In genomic region chr1:36178479-36179219, GRCh38 we compare ENCODE assay signal across 12 cellular contexts. TPM values are rescaled to one million over a fixed set of nuclear protein-coding genes. Genes with fewer than 3 reads are reported as not detected.
DNase-seq lines count a peak whose midpoint lies in the region; ATAC-seq and TF ChIP-seq lines count a peak whose summit lies in the region.
"Had no signal": no experiment of that assay in that cellular context is flagged by ENCODE, and none has a peak within 500 bp of the region (broad histone marks: within the 10 kb centered on the region; RNA-seq: fewer than 3 reads in every experiment).

No MANE protein-coding gene starts in this region.

- POLR2A ChIA-PET in WTC11 (lab: Charles Lee), result interaction anchor here (0.5 to 3.0 kb wide), 10 partner anchors 9 to 344 kb away, joined by 3 to 24 read pairs (median 8); partner anchors contain the start of genes SH3D21, THRAP3 and TRAPPC3

- intact Hi-C loops in lower lobe of right lung (cut with DNase I), result no loop called here

- no peaks in the 10 kb centered on the region for H3K27me3 Mint-ChIP-seq in WTC11 (ENCODE audit: low read depth)
- peaks cover 9% of the 10 kb centered on the region for H3K27me3 Mint-ChIP-seq in glutamatergic neuron (ENCODE audit: unreplicated experiment)

- peak; percentile 81 for ATAC-seq in WTC11
- ATAC-seq in lower lobe of right lung, result peak; percentile 70 to 90
- ATAC-seq in thoracic aorta (ENCODE audit: insufficient number of reproducible peaks, low FRiP score, low read depth), result no peak
- ATAC-seq in activated naive CD4-positive, alpha-beta T cell treated with anti-CD3 and anti-CD28 coated beads, Interleukin-2, amount 50 U/mL, for 72 hours, result no peak

- H3K36me3 Mint-ChIP-seq in WTC11 (peaks cover 23% of the 10 kb centered on the region), glutamatergic neuron (ENCODE audit: unreplicated experiment) (no peaks in the 10 kb centered on the region)
- H3K36me3 Mint-ChIP-seq in activated naive CD4-positive, alpha-beta T cell treated with anti-CD3 and anti-CD28 coated beads, Interleukin-2, amount 50 U/mL, for 72 hours, result peaks cover 0 to 5% of the 10 kb centered on the region in 2 donors

- no peaks in the 10 kb centered on the region for H3K27me3 ChIP-seq in lower lobe of right lung (ENCODE audit: low read depth)
- H3K27me3 ChIP-seq in thoracic aorta (replicated peaks; ENCODE audit: insufficient read depth), result no peaks in the 10 kb centered on the region
- H3K27me3 ChIP-seq: brain microvascular endothelial cell had no signal

- H3K4me1 Mint-ChIP-seq in WTC11 (peaks cover 34% of the 10 kb centered on the region), glutamatergic neuron (ENCODE audit: low read depth, unreplicated experiment) (peaks cover 10% of the 10 kb centered on the region)

- H3K27ac Mint-ChIP-seq in WTC11 (peak overlapping the region; percentile 96), glutamatergic neuron (ENCODE audit: unreplicated experiment) (no peak overlapping the region)
- H3K27ac Mint-ChIP-seq in activated naive CD4-positive, alpha-beta T cell treated with anti-CD3 and anti-CD28 coated beads, Interleukin-2, amount 50 U/mL, for 72 hours, result no peak overlapping the region
- H3K27ac Mint-ChIP-seq: HFFc6 had no signal

- H3K4me3 Mint-ChIP-seq in WTC11, result peak overlapping the region; percentile 71
- no peak overlapping the region for H3K4me3 Mint-ChIP-seq in glutamatergic neuron (ENCODE audit: unreplicated experiment)
- H3K4me3 Mint-ChIP-seq: HFFc6 had no signal

- TF ChIP-seq CTCF in WTC11 (IDR thresholded peaks at IDR 0.05) (no peak), glutamatergic neuron (IDR thresholded peaks at IDR 0.05; ENCODE audit: partially characterized antibody, unreplicated experiment) (no peak), lower lobe of right lung (IDR thresholded peaks at IDR 0.05) (no peak), thoracic aorta (IDR thresholded peaks at IDR 0.05) (no peak)

- H3K36me3 ChIP-seq in lower lobe of right lung (peaks cover 84% of the 10 kb centered on the region), thoracic aorta (peaks cover 74% of the 10 kb centered on the region)

- H3K4me3 ChIP-seq in lower lobe of right lung, result peak overlapping the region; percentile 31
- no peak overlapping the region for H3K4me3 ChIP-seq in thoracic aorta

- H3K9me3 ChIP-seq in lower lobe of right lung (no peaks in the 10 kb centered on the region), thoracic aorta (no peaks in the 10 kb centered on the region)
- H3K9me3 ChIP-seq: Caco-2 had no signal

- H3K4me1 ChIP-seq in lower lobe of right lung (peaks cover 21% of the 10 kb centered on the region), thoracic aorta (ENCODE audit: control insufficient read depth in 1 of 2, low read depth in 2 of 2) (peaks cover 21 to 35% of the 10 kb centered on the region in 2 donors)
- H3K4me1 ChIP-seq: Caco-2 had no signal

- CTCF ChIA-PET in WTC11 (lab: Charles Lee), result interaction anchor here (0.7 to 1.9 kb wide), 15 partner anchors 10 to 191 kb away, joined by 3 to 27 read pairs (median 4); partner anchors contain the start of genes MAP7D1, SH3D21, THRAP3 and TRAPPC3

- peak; percentile 93 for DNase-seq in WTC11 (ENCODE audit: low spot score)
- peak; percentile 59 for DNase-seq in glutamatergic neuron
- peak; percentile 74 for DNase-seq in lower lobe of right lung
- no peak for DNase-seq in thoracic aorta (ENCODE audit: low spot score)
- DNase-seq in stimulated activated CD4-positive, alpha-beta T cell treated with anti-CD3 and anti-CD28 coated beads, Interleukin-4, amount 100 ng/mL, for 1 hour, result no peak
- no peak for DNase-seq in activated naive CD4-positive, alpha-beta T cell treated with anti-CD3 and anti-CD28 coated beads, Interleukin-2, amount 50 U/mL, for 72 hours (ENCODE audit: low spot score in 2 of 2)
- no peak for DNase-seq in NCI-H510A (lab: John Stamatoyannopoulos, UW)
- DNase-seq: activated T-cell treated with anti-CD3 and anti-CD28 coated beads, Interleukin-2, amount 50 U/mL, for 48 hours; brain microvascular endothelial cell; HFFc6; NCI-H2227 treated with DMSO at 0.1 percent for 48 hours had no signal

- H3K27ac ChIP-seq in lower lobe of right lung, result no peak overlapping the region
- peak overlapping the region; percentile 10 to 87 for H3K27ac ChIP-seq in thoracic aorta
- H3K27ac ChIP-seq: brain microvascular endothelial cell had no signal

- H3K9me3 Mint-ChIP-seq in WTC11 (no peaks in the 10 kb centered on the region), glutamatergic neuron (ENCODE audit: unreplicated experiment) (peaks cover 9% of the 10 kb centered on the region)
- H3K9me3 Mint-ChIP-seq in activated naive CD4-positive, alpha-beta T cell treated with anti-CD3 and anti-CD28 coated beads, Interleukin-2, amount 50 U/mL, for 72 hours, result no peaks in the 10 kb centered on the region
- H3K9me3 Mint-ChIP-seq: HFFc6 had no signal

TF ChIP-seq in WTC11, 78 proteins besides CTCF, POLR2A, EP300 and RAD21 (continues in another document):
- TF ChIP-seq E2F1 (CRISPR knock-in tag; IDR thresholded peaks at IDR 0.05) (no peak), ATF2 (CRISPR knock-in tag; IDR thresholded peaks at IDR 0.05; ENCODE audit: borderline replicate concordance, low read depth) (no peak), GABPB1 (CRISPR knock-in tag; IDR thresholded peaks at IDR 0.05) (no peak), EMX1 (CRISPR knock-in tag; IDR thresholded peaks at IDR 0.05) (no peak)
- TF ChIP-seq, protein P1, sequence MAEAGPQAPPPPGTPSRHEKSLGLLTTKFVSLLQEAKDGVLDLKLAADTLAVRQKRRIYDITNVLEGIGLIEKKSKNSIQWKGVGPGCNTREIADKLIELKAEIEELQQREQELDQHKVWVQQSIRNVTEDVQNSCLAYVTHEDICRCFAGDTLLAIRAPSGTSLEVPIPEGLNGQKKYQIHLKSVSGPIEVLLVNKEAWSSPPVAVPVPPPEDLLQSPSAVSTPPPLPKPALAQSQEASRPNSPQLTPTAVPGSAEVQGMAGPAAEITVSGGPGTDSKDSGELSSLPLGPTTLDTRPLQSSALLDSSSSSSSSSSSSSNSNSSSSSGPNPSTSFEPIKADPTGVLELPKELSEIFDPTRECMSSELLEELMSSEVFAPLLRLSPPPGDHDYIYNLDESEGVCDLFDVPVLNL (CRISPR knock-in tag; IDR thresholded peaks at IDR 0.05; ENCODE audit: borderline replicate concordance, low read depth), result no peak
- TF ChIP-seq, protein P2, sequence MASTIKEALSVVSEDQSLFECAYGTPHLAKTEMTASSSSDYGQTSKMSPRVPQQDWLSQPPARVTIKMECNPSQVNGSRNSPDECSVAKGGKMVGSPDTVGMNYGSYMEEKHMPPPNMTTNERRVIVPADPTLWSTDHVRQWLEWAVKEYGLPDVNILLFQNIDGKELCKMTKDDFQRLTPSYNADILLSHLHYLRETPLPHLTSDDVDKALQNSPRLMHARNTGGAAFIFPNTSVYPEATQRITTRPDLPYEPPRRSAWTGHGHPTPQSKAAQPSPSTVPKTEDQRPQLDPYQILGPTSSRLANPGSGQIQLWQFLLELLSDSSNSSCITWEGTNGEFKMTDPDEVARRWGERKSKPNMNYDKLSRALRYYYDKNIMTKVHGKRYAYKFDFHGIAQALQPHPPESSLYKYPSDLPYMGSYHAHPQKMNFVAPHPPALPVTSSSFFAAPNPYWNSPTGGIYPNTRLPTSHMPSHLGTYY (CRISPR knock-in tag; IDR thresholded peaks at IDR 0.05), result no peak

RNA-seq across cellular contexts. Expression of gene MAP7D1, which starts 22.7 kb away (rescaled TPM):
- total RNA-seq in WTC11 (2021) (65.0 to 88.7 TPM (median 72.0 TPM) in 3 replicates), glutamatergic neuron (ENCODE audit: unreplicated experiment) (152 TPM), lower lobe of right lung (120 TPM), thoracic aorta (100 to 1,000 TPM; 170 to 186 TPM)
- total RNA-seq in activated naive CD4-positive, alpha-beta T cell treated with anti-CD3 and anti-CD28 coated beads, Interleukin-2, amount 50 U/mL, for 72 hours, result 100 to 1,000 TPM; 112 to 169 TPM

RNA-seq across cellular contexts. Expression of gene TRAPPC3, which starts 29.4 kb away (rescaled TPM):
- 48.9 to 52.5 TPM (median 52.0 TPM) in 3 replicates for total RNA-seq in WTC11 (2021)
- 30.0 TPM for total RNA-seq in glutamatergic neuron (ENCODE audit: unreplicated experiment)
- total RNA-seq in lower lobe of right lung, result 60.3 TPM
- total RNA-seq in thoracic aorta, result 10 to 100 TPM; 78.5 to 92.3 TPM
- 10 to 100 TPM; 43.7 to 55.3 TPM for total RNA-seq in activated naive CD4-positive, alpha-beta T cell treated with anti-CD3 and anti-CD28 coated beads, Interleukin-2, amount 50 U/mL, for 72 hours

RNA-seq across cellular contexts. Expression of gene THRAP3, which starts 45.6 kb away (rescaled TPM):
- total RNA-seq in WTC11 (2021) (150 to 160 TPM (median 153 TPM) in 3 replicates), glutamatergic neuron (ENCODE audit: unreplicated experiment) (119 TPM), lower lobe of right lung (81.0 TPM), thoracic aorta (100 to 1,000 TPM in 1 of 2 donors, 10 to 100 TPM in 1; 49.3 to 111 TPM)
- total RNA-seq in activated naive CD4-positive, alpha-beta T cell treated with anti-CD3 and anti-CD28 coated beads, Interleukin-2, amount 50 U/mL, for 72 hours, result 100 to 1,000 TPM in 1 of 2 donors, 10 to 100 TPM in 1; 96.2 to 153 TPM

RNA-seq across cellular contexts. Expression of gene COL8A2, which starts 53.6 kb away (rescaled TPM):
- 2.3 to 3.5 TPM (median 3.3 TPM) in 3 replicates for total RNA-seq in WTC11 (2021)
- total RNA-seq in glutamatergic neuron (ENCODE audit: unreplicated experiment), result not detected
- 24.4 TPM for total RNA-seq in lower lobe of right lung
- total RNA-seq in thoracic aorta, result 100 to 1,000 TPM in 1 of 2 donors, 10 to 100 TPM in 1; 41.6 to 126 TPM
- total RNA-seq in activated naive CD4-positive, alpha-beta T cell treated with anti-CD3 and anti-CD28 coated beads, Interleukin-2, amount 50 U/mL, for 72 hours, result under 1 TPM; 0.11 to 0.23 TPM

Comparison
In these comparisons a context has a peak if more than half of its experiments do, and no peak if none do; other contexts are left out.
1. ATAC-seq: peak in WTC11 (single experiment) and lower lobe of right lung (2 of 2); none in thoracic aorta (single experiment) and activated naive CD4-positive, alpha-beta T cell treated with anti-CD3 and anti-CD28 coated beads, Interleukin-2, amount 50 U/mL, for 72 hours (0 of 2).
2. DNase-seq: peak in WTC11 (single experiment), glutamatergic neuron (single experiment) and lower lobe of right lung (single experiment); none in thoracic aorta (single experiment), stimulated activated CD4-positive, alpha-beta T cell treated with anti-CD3 and anti-CD28 coated beads, Interleukin-4, amount 100 ng/mL, for 1 hour (single experiment), activated naive CD4-positive, alpha-beta T cell treated with anti-CD3 and anti-CD28 coated beads, Interleukin-2, amount 50 U/mL, for 72 hours (0 of 2) and NCI-H510A (single experiment).